ENCODE assay signal across 6 cellular contexts in genomic region chr12:55816876-55817351, GRCh38. TPM values are rescaled to one million over a fixed set of nuclear protein-coding genes. Genes with fewer than 3 reads are reported as not detected.
A peak's percentile ranks its signal among the peaks of the same experiment; 100 is the strongest.
DNase-seq lines count a peak whose midpoint lies in the region; ATAC-seq lines count a peak whose summit lies in the region.

No MANE protein-coding gene starts in this region.

- H3K4me1 ChIP-seq in adipocyte (ENCODE audit: control insufficient read depth, insufficient read depth, low read length) = peaks cover 35% of the 10 kb centered on the region
- peaks cover 36% of the 10 kb centered on the region for H3K4me1 ChIP-seq in mononuclear cell (ENCODE audit: insufficient read depth, low read length)

- no peak for ATAC-seq in activated T-cell treated with anti-CD3 and anti-CD28 coated beads, Interleukin-2, amount 50 U/mL, for 4 hours

- H3K4me3 ChIP-seq in adipocyte (ENCODE audit: low read length) (peak overlapping the region; percentile 97), mononuclear cell (ENCODE audit: low read length) (peak overlapping the region; percentile 99)

- H3K27me3 Mint-ChIP-seq in activated T-cell treated with anti-CD3 and anti-CD28 coated beads, Interleukin-2, amount 50 U/mL, for 4 hours (ENCODE audit: low read depth) = no peaks in the 10 kb centered on the region

- H3K9ac ChIP-seq in adipocyte (ENCODE audit: low read length) = peak overlapping the region; percentile 95

- H3K27me3 ChIP-seq in adipocyte (replicated peaks; ENCODE audit: control insufficient read depth, insufficient read depth, low read length) (no peaks in the 10 kb centered on the region), mononuclear cell (ENCODE audit: insufficient read depth, low read length) (no peaks in the 10 kb centered on the region)

- DNase-seq in ELF-1 (ENCODE audit: low read depth, low spot score) (peak; percentile 50), adipocyte (ENCODE audit: low read depth) (peak; percentile 71), SK-N-DZ (ENCODE audit: low spot score) (no peak), NCI-H187 treated with DMSO at 0.1 percent for 48 hours (lab: John Stamatoyannopoulos, UW) (no peak)
- no peak for DNase-seq in activated T-cell treated with anti-CD3 and anti-CD28 coated beads, Interleukin-2, amount 50 U/mL, for 4 hours

- peaks cover 34% of the 10 kb centered on the region for H3K36me3 ChIP-seq in adipocyte (ENCODE audit: control insufficient read depth, insufficient read depth, low read length, severe bottlenecking)

- peaks cover 50% of the 10 kb centered on the region for H3K4me1 Mint-ChIP-seq in activated T-cell treated with anti-CD3 and anti-CD28 coated beads, Interleukin-2, amount 50 U/mL, for 4 hours (ENCODE audit: low read depth)

- H3K9me3 Mint-ChIP-seq in activated T-cell treated with anti-CD3 and anti-CD28 coated beads, Interleukin-2, amount 50 U/mL, for 4 hours = no peaks in the 10 kb centered on the region

- no peak overlapping the region for H3K4me3 Mint-ChIP-seq in activated T-cell treated with anti-CD3 and anti-CD28 coated beads, Interleukin-2, amount 50 U/mL, for 4 hours

- peaks cover 23% of the 10 kb centered on the region for H3K36me3 Mint-ChIP-seq in activated T-cell treated with anti-CD3 and anti-CD28 coated beads, Interleukin-2, amount 50 U/mL, for 4 hours (ENCODE audit: insufficient read depth)

- H3K9me3 ChIP-seq in adipocyte (ENCODE audit: control insufficient read depth, low read length) (no peaks in the 10 kb centered on the region), mononuclear cell (ENCODE audit: low read depth, low read length) (no peaks in the 10 kb centered on the region)

RNA-seq across cellular contexts. Expression of gene SARNP, which starts 0.6 kb away (rescaled TPM):
- 59.7 TPM for total RNA-seq in mononuclear cell
- total RNA-seq in activated T-cell treated with anti-CD3 and anti-CD28 coated beads, Interleukin-2, amount 50 U/mL, for 4 hours = 10 to 100 TPM; 65.8 to 78.5 (median 69.6) TPM
- 195 and 235 TPM in 2 replicates for polyA plus RNA-seq in SK-N-DZ (2014; cell fraction: cytosol; rRNA removed)
- 99.9 and 153 TPM in 2 replicates for polyA plus RNA-seq in SK-N-DZ (2014; cell fraction: nucleus; rRNA removed)

RNA-seq across cellular contexts. Expression of gene ORMDL2, which starts 0.9 kb away (rescaled TPM):
- total RNA-seq in mononuclear cell = 6.8 TPM
- 10 to 100 TPM; 45.9 to 57.0 (median 49.9) TPM for total RNA-seq in activated T-cell treated with anti-CD3 and anti-CD28 coated beads, Interleukin-2, amount 50 U/mL, for 4 hours
- polyA plus RNA-seq in SK-N-DZ (2014; cell fraction: cytosol; rRNA removed) = 10.1 and 14.7 TPM in 2 replicates
- polyA plus RNA-seq in SK-N-DZ (2014; cell fraction: nucleus; rRNA removed) = 8.9 and 17.5 TPM in 2 replicates

RNA-seq across cellular contexts. Expression of gene DNAJC14, which starts 12.5 kb away (rescaled TPM):
- total RNA-seq in mononuclear cell = 23.5 TPM
- total RNA-seq in activated T-cell treated with anti-CD3 and anti-CD28 coated beads, Interleukin-2, amount 50 U/mL, for 4 hours = 10 to 100 TPM; 32.4 to 38.2 (median 33.5) TPM
- polyA plus RNA-seq in SK-N-DZ (2014; cell fraction: cytosol; rRNA removed) = 51.9 and 55.0 TPM in 2 replicates
- 17.1 and 17.9 TPM in 2 replicates for polyA plus RNA-seq in SK-N-DZ (2014; cell fraction: nucleus; rRNA removed)

RNA-seq across cellular contexts. Expression of gene MMP19, which starts 25.8 kb away (rescaled TPM):
- total RNA-seq in mononuclear cell = 4.2 TPM
- not detected for total RNA-seq in activated T-cell treated with anti-CD3 and anti-CD28 coated beads, Interleukin-2, amount 50 U/mL, for 4 hours
- 0.50 TPM in 1 of 2 replicates, not detected in the other for polyA plus RNA-seq in SK-N-DZ (2014; cell fraction: cytosol; rRNA removed)
- not detected in 2 replicates for polyA plus RNA-seq in SK-N-DZ (2014; cell fraction: nucleus; rRNA removed)

Comparison
In these comparisons a context has a peak if more than half of its experiments do, and no peak if none do; other contexts are left out.
1. DNase-seq: peak in ELF-1 (single experiment) and adipocyte (single experiment); none in activated T-cell treated with anti-CD3 and anti-CD28 coated beads, Interleukin-2, amount 50 U/mL, for 4 hours (single experiment), SK-N-DZ (single experiment) and NCI-H187 treated with DMSO at 0.1 percent for 48 hours (single experiment).